ENCODE assay signal across 1 cellular context in genomic region chr19:52048604-52049493, GRCh38.
TF ChIP-seq lines count a peak whose summit lies in the region.

Gene ZNF432, minus strand, starts transcription at chr19:52048838. Its CDS starts 1,970 bp downstream, at chr19:52046868.

TF ChIP-seq in HepG2, 621 proteins besides CTCF, POLR2A, EP300 and RAD21 (continued from another document and continues in another):
- TF ChIP-seq HMG20A (CRISPR knock-in tag; IDR thresholded peaks at IDR 0.05; ENCODE audit: borderline replicate concordance) (no peak; the same call in 1 of the 2 replicates), TGIF2 (CRISPR knock-in tag; IDR thresholded peaks at IDR 0.05) (peak; percentile 33), ZNF501 (CRISPR knock-in tag; IDR thresholded peaks at IDR 0.05) (peak; percentile 54; the same call in 1 of the 2 replicates), PTBP1 (IDR thresholded peaks at IDR 0.05; ENCODE audit: low read depth, low read length, poor library complexity, severe bottlenecking) (no peak), KDM5A (IDR thresholded peaks at IDR 0.05; ENCODE audit: borderline replicate concordance, low read length) (peak; percentile 50; the same call in 1 of the 2 replicates), SALL2 (CRISPR knock-in tag; IDR thresholded peaks at IDR 0.05) (no peak; the same call in 1 of the 2 replicates), ZNF441 (CRISPR knock-in tag; IDR thresholded peaks at IDR 0.05; ENCODE audit: borderline replicate concordance) (no peak), ZNF615 (CRISPR knock-in tag; IDR thresholded peaks at IDR 0.05; ENCODE audit: borderline replicate concordance) (0 out of 2 replicates have a peak, but pooled peaks have one; percentile 42), NFATC3 (CRISPR knock-in tag; IDR thresholded peaks at IDR 0.05) (0 out of 2 replicates have a peak, but pooled peaks have one; percentile 19), ZNF674 (CRISPR knock-in tag; IDR thresholded peaks at IDR 0.05; ENCODE audit: low read depth) (no peak), TAF1 (CRISPR knock-in tag; IDR thresholded peaks at IDR 0.05) (peak; percentile 66; the same call in 1 of the 2 replicates), ZNF562 (CRISPR knock-in tag; IDR thresholded peaks at IDR 0.05; ENCODE audit: borderline replicate concordance) (no peak), TCF12 (IDR thresholded peaks at IDR 0.05) (no peak), TCF12 (CRISPR knock-in tag; IDR thresholded peaks at IDR 0.05) (no peak), ARNTL (CRISPR knock-in tag; IDR thresholded peaks at IDR 0.05) (no peak), ZNF629 (CRISPR knock-in tag; conservative IDR thresholded peaks at IDR 0.05) (no peak), ZNF781 (CRISPR knock-in tag; IDR thresholded peaks at IDR 0.05; ENCODE audit: borderline replicate concordance, not compliant biosample characterization) (no peak), JUN (CRISPR knock-in tag; IDR thresholded peaks at IDR 0.05) (no peak), ZBTB14 (CRISPR knock-in tag; IDR thresholded peaks at IDR 0.05) (no peak), ZNF264 (CRISPR knock-in tag; IDR thresholded peaks at IDR 0.05) (no peak), THAP9 (CRISPR knock-in tag; IDR thresholded peaks at IDR 0.05; ENCODE audit: borderline replicate concordance) (peak; percentile 83; the same call in 1 of the 2 replicates), NPAS2 (CRISPR knock-in tag; IDR thresholded peaks at IDR 0.05; ENCODE audit: borderline replicate concordance) (no peak), ATAD3A (CRISPR knock-in tag; IDR thresholded peaks at IDR 0.05) (no peak), SMYD3 (CRISPR knock-in tag; IDR thresholded peaks at IDR 0.05) (no peak), ZNF576 (CRISPR knock-in tag; IDR thresholded peaks at IDR 0.05) (no peak), ZNF839 (CRISPR knock-in tag; IDR thresholded peaks at IDR 0.05; ENCODE audit: borderline replicate concordance) (no peak), ZNF549 (CRISPR knock-in tag; IDR thresholded peaks at IDR 0.05) (no peak), SOX6 (IDR thresholded peaks at IDR 0.05) (no peak), SOX6 (CRISPR knock-in tag; IDR thresholded peaks at IDR 0.05) (peak; percentile 19; the same call in 1 of the 2 replicates), ZNF281 (CRISPR knock-in tag; IDR thresholded peaks at IDR 0.05; ENCODE audit: borderline replicate concordance) (peak; percentile 53; the same call in 1 of the 2 replicates), MTERF4 (CRISPR knock-in tag; IDR thresholded peaks at IDR 0.05) (no peak), HNRNPL (IDR thresholded peaks at IDR 0.05; ENCODE audit: low read depth, low read length) (no peak), SMAD9 (CRISPR knock-in tag; IDR thresholded peaks at IDR 0.05) (no peak), ZNF780A (CRISPR knock-in tag; IDR thresholded peaks at IDR 0.05) (no peak), HDAC1 (CRISPR knock-in tag; IDR thresholded peaks at IDR 0.05) (peak; percentile 68), NFRKB (IDR thresholded peaks at IDR 0.05) (peak; percentile 67; the same call in 1 of the 2 replicates), DRAP1 (CRISPR knock-in tag; IDR thresholded peaks at IDR 0.05) (peak; percentile 25; the same call in 1 of the 2 replicates), HIC2 (CRISPR knock-in tag; IDR thresholded peaks at IDR 0.05; ENCODE audit: low read depth) (no peak), KLF6 (CRISPR knock-in tag; IDR thresholded peaks at IDR 0.05) (no peak; the same call in 1 of the 2 replicates), CHCHD3 (CRISPR knock-in tag; IDR thresholded peaks at IDR 0.05) (no peak), ZNF101 (CRISPR knock-in tag; IDR thresholded peaks at IDR 0.05; ENCODE audit: borderline replicate concordance, low read depth) (no peak), ZFP82 (CRISPR knock-in tag; IDR thresholded peaks at IDR 0.05; ENCODE audit: borderline replicate concordance) (no peak), ZNF609 (CRISPR knock-in tag; IDR thresholded peaks at IDR 0.05; ENCODE audit: borderline replicate concordance) (no peak), JUNB (CRISPR knock-in tag; IDR thresholded peaks at IDR 0.05; ENCODE audit: borderline replicate concordance) (no peak), PAX8 (CRISPR knock-in tag; IDR thresholded peaks at IDR 0.05; ENCODE audit: borderline replicate concordance) (no peak), REPIN1 (CRISPR knock-in tag; IDR thresholded peaks at IDR 0.05; ENCODE audit: borderline replicate concordance, low read depth) (peak; percentile 50; the same call in 1 of the 2 replicates), ZNF275 (CRISPR knock-in tag; IDR thresholded peaks at IDR 0.05; ENCODE audit: borderline replicate concordance) (no peak), CC2D1A (CRISPR knock-in tag; IDR thresholded peaks at IDR 0.05) (0 out of 2 replicates have a peak, but pooled peaks have one; percentile 47), PHF8 (CRISPR knock-in tag; IDR thresholded peaks at IDR 0.05) (peak; percentile 86), BCL6 (CRISPR knock-in tag; IDR thresholded peaks at IDR 0.05) (peak; percentile 18; the same call in 1 of the 2 replicates), TERF1 (CRISPR knock-in tag; IDR thresholded peaks at IDR 0.05) (no peak), RORA (CRISPR knock-in tag; IDR thresholded peaks at IDR 0.05) (no peak)
